Comparison of ENCODE assay signal across 19 cellular contexts in genomic region chr13:66222127-66222526, GRCh38.
"Had no signal": no experiment of that assay in that cellular context is flagged by ENCODE, and none has a peak within 500 bp of the region (broad histone marks: within the 10 kb centered on the region; RNA-seq: fewer than 3 reads in every experiment).

No MANE protein-coding gene starts in this region.

- ATAC-seq: activated CD8-positive, alpha-beta T cell treated with anti-CD3 and anti-CD28 coated beads, Interleukin-2, amount 10 ng/mL, durations not matched to agents 7 days and 5 days; right lobe of liver; upper lobe of right lung had no signal

- H3K27me3 ChIP-seq: hepatocyte, ovary, right lobe of liver, spleen, upper lobe of right lung had no signal

- H3K9me3 ChIP-seq: ovary, right lobe of liver, spleen, thoracic aorta, upper lobe of right lung had no signal

- H3K4me3 Mint-ChIP-seq: activated B cell treated with CpG ODN at 0.5 μM for 24 hours; activated CD8-positive, alpha-beta T cell treated with anti-CD3 and anti-CD28 coated beads, Interleukin-2, amount 10 ng/mL, durations not matched to agents 7 days and 5 days; activated naive CD8-positive, alpha-beta T cell; mesothelial cell of epicardium; stimulated activated naive CD8-positive, alpha-beta T cell treated with anti-CD3 and anti-CD28 coated beads, Interleukin-15, amount 100 ng/mL, for 72 hours had no signal

- H3K4me1 Mint-ChIP-seq: activated B cell treated with CpG ODN at 0.5 μM for 24 hours; stimulated activated naive CD8-positive, alpha-beta T cell treated with anti-CD3 and anti-CD28 coated beads, Interleukin-15, amount 100 ng/mL, for 72 hours had no signal

- H3K36me3 Mint-ChIP-seq: activated naive CD8-positive, alpha-beta T cell had no signal

- H3K36me3 ChIP-seq: ovary, right lobe of liver, spleen, thoracic aorta, upper lobe of right lung had no signal

- H3K27ac Mint-ChIP-seq: activated B cell treated with CpG ODN at 0.5 μM for 24 hours; activated CD8-positive, alpha-beta T cell treated with anti-CD3 and anti-CD28 coated beads, Interleukin-2, amount 10 ng/mL, durations not matched to agents 7 days and 5 days; activated naive CD8-positive, alpha-beta T cell; mesothelial cell of epicardium had no signal

- DNase-seq: activated B cell treated with CpG ODN at 0.5 μM for 24 hours; activated CD4-positive, alpha-beta T cell treated with anti-CD3 and anti-CD28 coated beads for 48 hours; activated CD8-positive, alpha-beta memory T cell treated with anti-CD3 and anti-CD28 coated beads, Interleukin-2, amount 50 U/mL, for 4 hours; activated CD8-positive, alpha-beta T cell treated with anti-CD3 and anti-CD28 coated beads, Interleukin-2, amount 10 ng/mL, durations not matched to agents 7 days and 5 days; activated gamma-delta T cell; activated T-cell treated with anti-CD3 and anti-CD28 coated beads, Interleukin-2, amount 50 U/mL, for 48 hours; amniotic stem cell; erythroblast; islet precursor cell; ovary; right lobe of liver; spleen; stimulated activated naive CD8-positive, alpha-beta T cell treated with anti-CD3 and anti-CD28 coated beads, Interleukin-15, amount 100 ng/mL, for 72 hours; upper lobe of right lung had no signal

- H3K79me2 ChIP-seq: hepatocyte had no signal

- H3K4me1 ChIP-seq: right lobe of liver, spleen, upper lobe of right lung had no signal

- H3K27me3 Mint-ChIP-seq: activated B cell treated with CpG ODN at 0.5 μM for 24 hours; activated naive CD8-positive, alpha-beta T cell; stimulated activated naive CD8-positive, alpha-beta T cell treated with anti-CD3 and anti-CD28 coated beads, Interleukin-15, amount 100 ng/mL, for 72 hours had no signal

- H2AFZ ChIP-seq: hepatocyte had no signal

- H3K4me2 ChIP-seq: hepatocyte had no signal

- H3K4me3 ChIP-seq: hepatocyte, lung, ovary, right lobe of liver, spleen, thoracic aorta, upper lobe of right lung had no signal

- H3K27ac ChIP-seq: hepatocyte, ovary, right lobe of liver, spleen, thoracic aorta, upper lobe of right lung had no signal

- H3K9me3 Mint-ChIP-seq: activated B cell treated with CpG ODN at 0.5 μM for 24 hours; stimulated activated naive CD8-positive, alpha-beta T cell treated with anti-CD3 and anti-CD28 coated beads, Interleukin-15, amount 100 ng/mL, for 72 hours had no signal
